In the genomic region with DNA sequence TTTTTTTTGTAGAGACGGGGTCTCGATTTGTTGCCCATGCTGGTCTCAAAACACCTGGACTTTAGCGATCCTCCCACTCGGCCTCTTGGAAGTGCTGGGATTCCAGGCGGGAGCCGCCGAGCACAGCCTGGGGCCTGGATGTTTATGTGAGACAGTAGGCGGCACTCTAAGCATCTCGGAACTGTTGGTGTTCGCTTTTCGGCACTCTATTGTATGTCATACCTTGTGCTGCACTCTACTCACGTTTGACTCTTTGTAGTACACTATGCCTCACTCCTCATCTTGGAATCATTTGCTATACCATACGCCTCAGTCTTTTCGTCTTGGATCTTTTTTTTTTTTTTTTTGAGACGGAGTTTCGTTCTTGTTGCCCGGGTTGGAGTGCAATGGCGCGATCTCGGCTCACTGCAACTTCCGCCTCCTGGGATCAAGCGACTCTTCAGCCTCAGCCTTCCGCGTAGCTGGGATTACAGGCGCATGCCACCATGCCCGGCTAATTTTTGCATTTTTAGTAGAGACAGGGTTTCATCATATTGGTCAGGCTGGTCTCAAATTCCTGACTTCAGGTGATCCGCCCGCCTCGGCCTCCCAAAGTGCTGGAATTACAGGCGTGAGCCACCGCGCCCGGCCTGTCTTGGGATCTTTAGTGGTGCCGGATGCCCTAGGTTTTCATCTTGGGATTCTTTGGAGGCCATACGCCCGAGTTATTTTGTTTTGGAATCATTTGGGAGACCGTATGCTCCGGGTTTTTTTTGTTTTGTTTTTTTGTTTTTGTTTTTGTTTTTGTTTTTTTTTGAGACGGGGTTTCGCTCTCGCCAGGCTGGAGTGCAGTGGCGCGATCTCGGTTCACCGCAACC, we compare ENCODE assay signal across 10 cellular contexts. TPM values are rescaled to one million over a fixed set of nuclear protein-coding genes. Genes with fewer than 3 reads are reported as not detected.
DNase-seq lines count a peak whose midpoint lies in the region; FAIRE-seq and TF ChIP-seq lines count a peak whose summit lies in the region.
"Had no signal": no experiment of that assay in that cellular context is flagged by ENCODE, and none has a peak within 500 bp of the region (broad histone marks: within the 10 kb centered on the region; RNA-seq: fewer than 3 reads in every experiment).

No MANE protein-coding gene starts in this region.

- 0 out of 2 replicates have a peak, but pooled peaks cover 5% of the 10 kb centered on the region for H3F3A ChIP-seq in OCI-LY1 (ENCODE audit: insufficient read depth, low read length)

- H4K20me1 ChIP-seq in OCI-LY1 (ENCODE audit: insufficient read depth, low read length) = no peaks in the 10 kb centered on the region
- H4K20me1 ChIP-seq: BLaER1 had no signal

- peaks cover 9% of the 10 kb centered on the region for H3K4me1 ChIP-seq in OCI-LY1 (ENCODE audit: insufficient read depth, low read length, severe bottlenecking)
- H3K4me1 ChIP-seq in small intestine (ENCODE audit: control insufficient read depth in 2 of 2, insufficient read depth in 1 of 2, low read depth in 1 of 2, low read length in 1 of 2) = no peaks in the 10 kb centered on the region

- FAIRE-seq in small intestine (lab: Jason Lieb, UNC) = no peak

- WGBS in small intestine, 3 donors = 50 to 52% (median 51%) methylated on average over 45 of the region's 45 CpGs

- no peak overlapping the region for H2AFZ ChIP-seq in OCI-LY1 (ENCODE audit: low read length)

- POLR2A ChIA-PET in HEK293T (lab: Yijun Ruan, JAX) = no interaction called here

- H3K27me3 ChIP-seq in OCI-LY1 (ENCODE audit: insufficient read depth, low read length) (no peaks in the 10 kb centered on the region), small intestine (ENCODE audit: control insufficient read depth in 2 of 2, insufficient read depth in 2 of 2, low read length in 2 of 2) (peaks cover 0 to 12% of the 10 kb centered on the region in 2 donors), dorsolateral prefrontal cortex (peaks cover 0 to 59% (median 35%) of the 10 kb centered on the region in 45 donors)
- H3K27me3 ChIP-seq: BLaER1 had no signal

- H3K4me3 ChIP-seq in OCI-LY1 (ENCODE audit: low read depth, low read length, poor library complexity, severe bottlenecking) (peak overlapping the region; percentile 54), fibroblast of mammary gland (ENCODE audit: control insufficient read depth, low read depth, low read length) (no peak overlapping the region), small intestine (ENCODE audit: low read depth in 1 of 2, low read length in 2 of 2) (peak overlapping the region in 1 of 2 donors; percentile 20), dorsolateral prefrontal cortex (peak overlapping the region in 23 of 59 donors; percentile 2 to 44 (median 21))
- H3K4me3 ChIP-seq: BLaER1 had no signal

- CTCF ChIA-PET in HEK293T (lab: Yijun Ruan, JAX) = no interaction called here

- H3K9ac ChIP-seq in OCI-LY1 (ENCODE audit: low read length) = peak overlapping the region; percentile 36; the same call in 1 of the 2 replicates
- H3K9ac ChIP-seq: BLaER1 had no signal

- peak overlapping the region; percentile 66 for H3K4me2 ChIP-seq in OCI-LY1 (ENCODE audit: low read length)
- H3K4me2 ChIP-seq: BLaER1 had no signal

- intact Hi-C loops in dorsolateral prefrontal cortex (cut with DNase I) = no loop called here

- H3K9me3 ChIP-seq in OCI-LY1 (ENCODE audit: low read length) = no peaks in the 10 kb centered on the region
- no peaks in the 10 kb centered on the region for H3K9me3 ChIP-seq in small intestine (ENCODE audit: control insufficient read depth, low read depth)

- H3K36me3 ChIP-seq in OCI-LY1 (ENCODE audit: insufficient read depth, low read length) (no peaks in the 10 kb centered on the region), small intestine (ENCODE audit: control insufficient read depth in 2 of 2, insufficient read depth in 2 of 2, low read length in 2 of 2) (no peaks in the 10 kb centered on the region)
- H3K36me3 ChIP-seq: BLaER1 had no signal

- DNase-seq in activated CD4-positive, alpha-beta T cell treated with anti-CD3 and anti-CD28 coated beads for 48 hours = peak; percentile 8
- DNase-seq in activated CD4-positive, alpha-beta T cell treated with anti-CD3 and anti-CD28 coated beads, Interleukin-2, amount 50 U/mL, for 1 hour = no peak
- DNase-seq in fibroblast of mammary gland (ENCODE audit: low read depth) (no peak), small intestine (peak; percentile 23), DMS 273 treated with DMSO at 0.1 percent for 48 hours (lab: John Stamatoyannopoulos, UW) (no peak), HEK293T (ENCODE audit: extremely low spot score) (no peak), dorsolateral prefrontal cortex (no peak)
- DNase-seq: amniotic stem cell had no signal

- H3K27ac ChIP-seq in OCI-LY1 (ENCODE audit: low read depth, low read length, poor library complexity, severe bottlenecking) (no peak overlapping the region), small intestine (ENCODE audit: low read depth in 1 of 2, low read length in 1 of 2) (no peak overlapping the region), dorsolateral prefrontal cortex (no peak overlapping the region)
- H3K27ac ChIP-seq: BLaER1 had no signal

- no peaks in the 10 kb centered on the region for H3K9me2 ChIP-seq in OCI-LY1 (ENCODE audit: low read depth, low read length)

- no peaks in the 10 kb centered on the region for H3K79me2 ChIP-seq in OCI-LY1 (ENCODE audit: insufficient read depth, low read length)

- TF ChIP-seq CTCF in OCI-LY1 (IDR thresholded peaks at IDR 0.05; ENCODE audit: low read length) (peak; percentile 54), fibroblast of mammary gland (conservative IDR thresholded peaks at IDR 0.05; ENCODE audit: control insufficient read depth, insufficient read depth, low read depth, low read length) (peak; percentile 12), dorsolateral prefrontal cortex (IDR thresholded peaks at IDR 0.05 in 54 of 56, conservative IDR thresholded peaks at IDR 0.05 in 2 of 56; ENCODE audit: low read depth in 1 of 56, partially characterized antibody in 56 of 56) (no peak)

TF ChIP-seq in HEK293T, 16 proteins besides CTCF, POLR2A, EP300 and RAD21:
- no peak for TF ChIP-seq ELF4 (IDR thresholded peaks at IDR 0.05)
- no peak for TF ChIP-seq FOXM1 (IDR thresholded peaks at IDR 0.05; ENCODE audit: borderline replicate concordance)
- no peak for TF ChIP-seq NFRKB (IDR thresholded peaks at IDR 0.05)
- no peak for TF ChIP-seq FOXK2 (IDR thresholded peaks at IDR 0.05)
- no peak for TF ChIP-seq CTBP1 (IDR thresholded peaks at IDR 0.05; ENCODE audit: borderline replicate concordance)
- no peak for TF ChIP-seq ZNF384 (IDR thresholded peaks at IDR 0.05)
TF ChIP-seq in HEK293T: peak in this region for 0.

RNA-seq across cellular contexts. Expression of a gene that starts 24.2 kb away (rescaled TPM):
- under 1 TPM; 0.22 to 0.98 (median 0.27) TPM for polyA plus RNA-seq in small intestine
- total RNA-seq in dorsolateral prefrontal cortex = 10 to 100 TPM; 15.4 to 80.3 (median 43.5) TPM

Comparison
In these comparisons a context has a peak if more than half of its experiments do, and no peak if none do; other contexts are left out.
1. DNase-seq: peak in activated CD4-positive, alpha-beta T cell treated with anti-CD3 and anti-CD28 coated beads for 48 hours (single experiment) and small intestine (single experiment); none in activated CD4-positive, alpha-beta T cell treated with anti-CD3 and anti-CD28 coated beads, Interleukin-2, amount 50 U/mL, for 1 hour (single experiment), fibroblast of mammary gland (single experiment), DMS 273 treated with DMSO at 0.1 percent for 48 hours (single experiment), HEK293T (single experiment) and dorsolateral prefrontal cortex (0 of 10).
2. CTCF ChIP-seq: peak in OCI-LY1 (single experiment) and fibroblast of mammary gland (single experiment); none in dorsolateral prefrontal cortex (0 of 56).